1 cellular context compared by ENCODE assay signal in the genomic region with DNA sequence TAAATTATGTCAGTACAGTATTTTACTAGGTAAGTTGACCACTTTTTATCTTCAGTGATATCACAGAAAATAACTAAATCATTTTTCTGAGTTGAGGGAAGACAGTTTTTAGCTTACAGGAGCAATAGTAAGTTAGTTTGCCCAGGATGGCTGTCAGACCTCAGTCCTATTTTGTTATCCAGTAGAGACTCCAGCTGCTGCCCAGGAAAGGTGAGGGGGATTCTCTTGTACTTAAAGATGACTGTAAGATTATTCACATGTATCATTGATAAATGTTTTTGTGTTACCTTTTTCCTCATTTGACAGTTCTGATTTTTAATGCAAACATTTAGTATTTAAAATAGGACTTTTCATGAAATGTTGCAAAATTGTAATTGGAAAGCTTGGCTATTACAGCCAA.
TF ChIP-seq lines count a peak whose summit lies in the region.

No MANE protein-coding gene starts in this region.

TF ChIP-seq in GM12878, 131 proteins besides CTCF, POLR2A, EP300 and RAD21:
- TF ChIP-seq NR2F1 (conservative IDR thresholded peaks at IDR 0.05) (no peak), HDAC2 (IDR thresholded peaks at IDR 0.05) (no peak), TCF12 (IDR thresholded peaks at IDR 0.05; ENCODE audit: low read depth, low read length) (no peak), PAX5 (IDR thresholded peaks at IDR 0.05; ENCODE audit: borderline replicate concordance, low read depth, low read length) (no peak), MEF2A (IDR thresholded peaks at IDR 0.05; ENCODE audit: insufficient read depth, low read depth, low read length) (no peak), BCL3 (IDR thresholded peaks at IDR 0.05; ENCODE audit: borderline replicate concordance, insufficient read depth, low read depth, low read length, poor library complexity, severe bottlenecking) (no peak), PRDM15 (CRISPR knock-in tag; IDR thresholded peaks at IDR 0.05) (no peak), CUX1 (IDR thresholded peaks at IDR 0.05; ENCODE audit: insufficient replicate concordance, low read depth, low read length) (no peak), NFIC (IDR thresholded peaks at IDR 0.05; ENCODE audit: low read depth, low read length) (no peak)
